In the genomic region with DNA sequence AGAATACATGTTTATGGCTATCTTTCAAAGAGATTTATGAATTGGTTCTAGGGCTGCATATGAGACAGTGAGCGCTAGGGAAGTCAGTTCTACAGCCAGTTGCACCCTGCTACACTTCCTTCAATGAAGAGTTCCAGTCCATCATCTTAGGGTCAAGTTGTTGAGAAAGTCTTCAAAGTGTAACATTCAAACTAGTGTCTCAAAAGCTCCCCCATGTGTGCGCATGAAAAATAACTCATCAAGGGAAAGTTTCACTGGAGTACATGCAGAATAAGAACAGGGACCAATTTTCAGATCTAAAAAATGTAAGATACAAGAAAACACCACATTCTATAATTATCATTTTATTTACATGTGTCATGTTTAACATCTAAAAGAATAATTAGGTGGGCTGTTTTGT, we compare ENCODE assay signal across 9 cellular contexts.
DNase-seq lines count a peak whose midpoint lies in the region; ATAC-seq, FAIRE-seq and TF ChIP-seq lines count a peak whose summit lies in the region.
"Had no signal": no experiment of that assay in that cellular context is flagged by ENCODE, and none has a peak within 500 bp of the region (broad histone marks: within the 10 kb centered on the region; RNA-seq: fewer than 3 reads in every experiment).

No MANE protein-coding gene starts in this region.

- H3K9me3 Mint-ChIP-seq in T-cell: peaks cover 0 to 10% (median 0%) of the 10 kb centered on the region in 3 donors
- H3K9me3 Mint-ChIP-seq: dendritic cell treated with granulocyte-macrophage colony-stimulating factor and Interleukin-4, amounts not matched to agents 40 ng/mL and 50 ng/mL, for 4 days had no signal

- DNase-seq in AG08395 (ENCODE audit: low spot score) (peak; percentile 42), GM18507 (ENCODE audit: extremely low spot score, insufficient read length, low read depth) (no peak), NCI-H446 treated with DMSO at 0.1 percent for 48 hours (lab: John Stamatoyannopoulos, UW) (peak; percentile 61), epithelial cell of esophagus (ENCODE audit: low read depth) (peak; percentile 46), stomach (no peak), T-cell (no peak), T-helper 9 cell (no peak)

- no peak for TF ChIP-seq EP300 in stomach (IDR thresholded peaks at IDR 0.05)

- H3K4me3 ChIP-seq in epithelial cell of esophagus (ENCODE audit: low read length): no peak overlapping the region
- no peak overlapping the region for H3K4me3 ChIP-seq in stomach

- no peaks in the 10 kb centered on the region for H3K27me3 Mint-ChIP-seq in T-cell

- H3K4me1 Mint-ChIP-seq in T-cell: no peaks in the 10 kb centered on the region

- no peaks in the 10 kb centered on the region for H3K36me3 Mint-ChIP-seq in T-cell

- CTCF ChIA-PET in T-cell (lab: Charles Lee): no interaction called here

- no peak for TF ChIP-seq POLR2A in stomach (IDR thresholded peaks at IDR 0.05)

- POLR2A ChIA-PET in T-cell (lab: Charles Lee): no interaction called here

- ATAC-seq in T-cell (replicated peaks in 1 of 4) (no peak), HG03159 (IDR thresholded peaks at IDR 0.05; ENCODE audit: unreplicated experiment) (no peak)

- no peaks in the 10 kb centered on the region for H3K36me3 ChIP-seq in stomach

- 27 to 51% (median 44%) methylated on average over 2 of the region's 2 CpGs for WGBS in stomach, 5 donors

- no peak overlapping the region for H3K4me3 Mint-ChIP-seq in T-cell
- H3K4me3 Mint-ChIP-seq: dendritic cell treated with granulocyte-macrophage colony-stimulating factor and Interleukin-4, amounts not matched to agents 40 ng/mL and 50 ng/mL, for 4 days had no signal

- peak overlapping the region in 1 of 5 donors; percentile 55 for H3K27ac ChIP-seq in stomach

- intact Hi-C loops in stomach (cut with DNase I; ENCODE audit: low total_unique reads): no loop called here

- H3K4me1 ChIP-seq in stomach: peaks cover 0 to 22% (median 2%) of the 10 kb centered on the region in 4 donors

- FAIRE-seq in GM18507 (lab: Jason Lieb, UNC): peak; percentile 65

- H3K9me3 ChIP-seq in stomach: no peaks in the 10 kb centered on the region

- TF ChIP-seq CTCF in epithelial cell of esophagus (IDR thresholded peaks at IDR 0.05; ENCODE audit: insufficient read depth, low read depth, low read length, missing control alignments) (peak; percentile 45), stomach (IDR thresholded peaks at IDR 0.05) (peak in 5 of 7 experiments; percentile 10 to 45 (median 31))

- H3K27ac Mint-ChIP-seq in T-cell: no peak overlapping the region
- H3K27ac Mint-ChIP-seq: dendritic cell treated with granulocyte-macrophage colony-stimulating factor and Interleukin-4, amounts not matched to agents 40 ng/mL and 50 ng/mL, for 4 days had no signal

- no peaks in the 10 kb centered on the region for H3K27me3 ChIP-seq in stomach

Comparison
In these comparisons a context has a peak if more than half of its experiments do, and no peak if none do; other contexts are left out.
1. DNase-seq: peak in AG08395 (single experiment), NCI-H446 treated with DMSO at 0.1 percent for 48 hours (single experiment) and epithelial cell of esophagus (single experiment); none in GM18507 (single experiment), stomach (single experiment), T-cell (0 of 34) and T-helper 9 cell (single experiment).